In the genomic region with DNA sequence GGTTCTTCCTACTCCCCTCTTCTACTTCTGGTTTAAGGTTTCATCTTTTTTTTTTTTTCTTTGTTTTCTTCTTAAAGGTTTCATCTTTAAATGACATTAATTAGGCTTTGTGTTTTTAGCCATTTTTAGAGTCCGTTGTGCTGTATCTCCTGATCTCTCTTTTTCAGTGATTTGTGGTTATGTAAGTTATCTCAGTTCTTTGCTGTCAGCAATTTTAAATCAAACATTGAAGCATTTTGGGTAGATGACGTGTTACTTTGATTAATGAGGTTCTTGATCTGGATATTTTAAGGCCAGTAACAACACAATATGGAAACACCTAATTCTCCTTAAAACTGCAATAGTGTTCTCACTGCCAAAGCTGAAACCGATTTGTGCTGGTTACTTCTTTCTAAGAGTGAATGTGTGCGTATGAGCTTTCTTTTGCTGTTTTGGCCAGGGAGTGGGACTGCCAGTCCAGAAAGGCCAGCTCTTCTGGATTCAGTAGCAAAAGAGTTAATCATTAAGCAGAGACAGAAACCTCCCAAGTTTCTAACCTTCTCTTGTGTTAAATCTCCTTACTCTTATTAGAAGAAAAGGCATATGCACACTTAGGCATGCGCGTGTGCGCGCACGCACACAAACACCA, we compare ENCODE assay signal across 8 cellular contexts. TPM values are rescaled to one million over a fixed set of nuclear protein-coding genes. Genes with fewer than 3 reads are reported as not detected.
DNase-seq lines count a peak whose midpoint lies in the region; ATAC-seq and TF ChIP-seq lines count a peak whose summit lies in the region.
"Not testable (repeated sequence)": the region's sequence is repeated elsewhere in the genome, so short reads cannot be mapped to it uniquely, and the experiment has no call there.

No MANE protein-coding gene starts in this region.

- not testable (repeated sequence) for H3K36me3 Mint-ChIP-seq in HFFc6 (ENCODE audit: low read depth); chondrocyte (ENCODE audit: low read depth); mesothelial cell of epicardium

- H3K4me1 Mint-ChIP-seq in HFFc6 (ENCODE audit: low read depth) (peaks cover 13% of the 10 kb centered on the region), mesothelial cell of epicardium (peaks cover 10% of the 10 kb centered on the region)
- H3K4me1 Mint-ChIP-seq in chondrocyte (ENCODE audit: low read depth), result not testable (repeated sequence)

- 50% methylated on average over 5 of the region's 9 CpGs for WGBS in hepatocyte (ENCODE audit: low lambda C conversion rate, missing lambda C conversion rate)
- 59% methylated on average over 5 of the region's 9 CpGs for WGBS in smooth muscle cell (ENCODE audit: low lambda C conversion rate)
- WGBS in aorta, 2 donors, result 7% methylated on average over 5 of the region's 9 CpGs

- H3K79me2 ChIP-seq in hepatocyte; smooth muscle cell (ENCODE audit: low read depth): not testable (repeated sequence)

- H3K36me3 ChIP-seq in hepatocyte (replicated peaks; ENCODE audit: insufficient read depth, low read depth); smooth muscle cell (ENCODE audit: low read depth); aorta (ENCODE audit: control insufficient read depth in 1 of 2, insufficient read depth in 2 of 2, low read length in 1 of 2): not testable (repeated sequence)

- not testable (repeated sequence) for H3K4me1 ChIP-seq in hepatocyte (ENCODE audit: insufficient read depth); smooth muscle cell (ENCODE audit: low read depth); aorta (ENCODE audit: control insufficient read depth in 1 of 2, insufficient read depth in 2 of 2, low read length in 2 of 2)

- not testable (repeated sequence) for H2AFZ ChIP-seq in hepatocyte; smooth muscle cell (ENCODE audit: low read depth)

- not testable (repeated sequence) for H3K9me3 ChIP-seq in hepatocyte (ENCODE audit: low read depth); smooth muscle cell (replicated peaks; ENCODE audit: low read depth); aorta (ENCODE audit: control insufficient read depth, low read length)

- H4K20me1 ChIP-seq in hepatocyte (ENCODE audit: insufficient read depth, poor library complexity, severe bottlenecking); smooth muscle cell (ENCODE audit: low read depth): not testable (repeated sequence)

- TF ChIP-seq CTCF in 22Rv1 (IDR thresholded peaks at IDR 0.05); HFFc6 (IDR thresholded peaks at IDR 0.05); chondrocyte (IDR thresholded peaks at IDR 0.05); hepatocyte (IDR thresholded peaks at IDR 0.05; ENCODE audit: poor library complexity); mesothelial cell of epicardium (IDR thresholded peaks at IDR 0.05; ENCODE audit: unreplicated experiment); smooth muscle cell (IDR thresholded peaks at IDR 0.05; ENCODE audit: borderline replicate concordance, insufficient read depth, poor library complexity, severe bottlenecking): not testable (repeated sequence)

- peak overlapping the region; percentile 80 for H3K4me3 Mint-ChIP-seq in HFFc6
- not testable (repeated sequence) for H3K4me3 Mint-ChIP-seq in chondrocyte (ENCODE audit: unreplicated experiment); mesothelial cell of epicardium

- not testable (repeated sequence) for H3K4me3 ChIP-seq in hepatocyte; aorta (ENCODE audit: low read length in 2 of 2)
- H3K4me3 ChIP-seq in smooth muscle cell, result peak overlapping the region; percentile 3

- not testable (repeated sequence) for H3K9me2 ChIP-seq in hepatocyte (replicated peaks; ENCODE audit: insufficient read depth)

- H3K9ac ChIP-seq in smooth muscle cell (ENCODE audit: low read depth), result not testable (repeated sequence)

- not testable (repeated sequence) for DNase-seq in HFFc6; chondrocyte (ENCODE audit: low spot score); hepatocyte (ENCODE audit: low spot score); mesothelial cell of epicardium (ENCODE audit: low spot score in 2 of 2, unreplicated experiment in 2 of 2); smooth muscle cell (lab: John Stamatoyannopoulos, UW; ENCODE audit: unreplicated experiment); aorta

- not testable (repeated sequence) for H3K27me3 ChIP-seq in hepatocyte; smooth muscle cell (ENCODE audit: low read depth); aorta (ENCODE audit: control insufficient read depth in 1 of 2, insufficient read depth in 2 of 2, low read length in 1 of 2)

- intact Hi-C loops in aorta (cut with DNase I), result not testable (repeated sequence)

- H3F3A ChIP-seq in smooth muscle cell (ENCODE audit: low read depth), result not testable (repeated sequence)

- H3K27me3 Mint-ChIP-seq in HFFc6 (ENCODE audit: insufficient read depth); chondrocyte (ENCODE audit: low read depth); mesothelial cell of epicardium (ENCODE audit: low read depth): not testable (repeated sequence)

- not testable (repeated sequence) for H3K9me3 Mint-ChIP-seq in HFFc6; chondrocyte (ENCODE audit: low read depth); mesothelial cell of epicardium

- peak; percentile 42 for ATAC-seq in SK-N-SH treated with all-trans-retinoic acid at 6 μM for 48 hours
- peak; percentile 24 for ATAC-seq in aorta (ENCODE audit: low FRiP score)

- peak overlapping the region; percentile 81 for H3K27ac Mint-ChIP-seq in HFFc6
- peak overlapping the region; percentile 28 for H3K27ac Mint-ChIP-seq in chondrocyte (ENCODE audit: unreplicated experiment)
- H3K27ac Mint-ChIP-seq in mesothelial cell of epicardium, result peak overlapping the region; percentile 75

- H3K4me2 ChIP-seq in hepatocyte, result peak overlapping the region; percentile 72
- H3K4me2 ChIP-seq in smooth muscle cell, result peak overlapping the region; percentile 65

- H3K27ac ChIP-seq in 22Rv1 (peak overlapping the region; percentile 42), hepatocyte (peak overlapping the region; percentile 25), smooth muscle cell (ENCODE audit: low read depth) (peak overlapping the region; percentile 44)
- not testable (repeated sequence) for H3K27ac ChIP-seq in aorta (ENCODE audit: low read depth in 1 of 2, low read length in 2 of 2)

RNA-seq across cellular contexts. Expression of a gene that starts 16.3 kb away (rescaled TPM):
- 10 to 100 TPM; 13.8 to 34.6 (median 23.0) TPM for total RNA-seq in HFFc6 (2021; fragmentation: NEBNext Ultra II Directional; extraction: Animal tissue kit (Norgen Biotek cat#: 25700))
- total RNA-seq in chondrocyte (34.2 to 39.6 TPM (median 38.8 TPM) in 3 replicates), hepatocyte (10.6 and 11.0 TPM in 2 replicates), mesothelial cell of epicardium (20.9 to 23.3 TPM (median 21.6 TPM) in 3 replicates), smooth muscle cell (14.7 and 18.1 TPM in 2 replicates), aorta (10 to 100 TPM; 37.3 to 42.7 TPM)
- polyA plus RNA-seq in hepatocyte (7.2 TPM in 2 replicates), smooth muscle cell (10.4 and 11.3 TPM in 2 replicates), aorta (1 to 10 TPM; 4.4 to 6.7 TPM)

RNA-seq across cellular contexts. Expression of a gene that starts 17.0 kb away (rescaled TPM):
- total RNA-seq in HFFc6 (2021; fragmentation: NEBNext Ultra II Directional; extraction: Animal tissue kit (Norgen Biotek cat#: 25700)), result 1 to 10 TPM; 2.2 to 6.2 (median 5.0) TPM
- total RNA-seq in chondrocyte (1.3 to 2.5 TPM (median 1.3 TPM) in 3 replicates), hepatocyte (1.5 TPM in 2 replicates), mesothelial cell of epicardium (2.2 to 4.1 TPM (median 2.4 TPM) in 3 replicates), smooth muscle cell (1.7 and 2.6 TPM in 2 replicates), aorta (1 to 10 TPM in 1 of 2 donors, under 1 TPM in 1; 0.78 to 1.1 TPM)
- polyA plus RNA-seq in hepatocyte (1.7 and 3.1 TPM in 2 replicates), smooth muscle cell (0.70 and 1.6 TPM in 2 replicates), aorta (under 1 TPM in 1 of 2 donors, not detected in 1; 0.23 TPM)

Comparison
In these comparisons a context has a peak if more than half of its experiments do, and no peak if none do; other contexts are left out.
1. H3K27ac Mint-ChIP-seq: peak in every context shown above with its lines; median percentile 81 in HFFc6; 75 in mesothelial cell of epicardium; 28 in chondrocyte.